Comparison of ENCODE assay signal across 21 cellular contexts in the genomic region with DNA sequence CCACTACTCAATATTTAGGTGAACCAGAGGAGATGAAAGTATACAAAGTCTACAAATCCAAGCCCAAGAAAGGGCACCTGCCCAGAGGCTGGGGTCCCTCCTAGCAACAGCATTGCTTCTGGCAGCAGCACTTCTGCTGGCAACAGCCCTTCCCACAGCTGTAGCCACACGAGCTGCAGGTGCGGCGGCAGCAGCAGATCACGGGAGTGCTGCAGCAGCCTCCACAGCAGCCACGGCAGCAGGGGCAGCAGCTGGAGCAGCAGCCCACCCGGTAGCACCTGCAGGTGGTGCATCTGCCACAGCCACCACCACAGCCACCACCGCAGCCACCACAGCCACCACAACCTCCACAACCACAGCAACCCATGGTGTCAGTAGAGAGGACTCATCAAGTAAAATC. TPM values are rescaled to one million over a fixed set of nuclear protein-coding genes. Genes with fewer than 3 reads are reported as not detected.
"Had no signal": no experiment of that assay in that cellular context is flagged by ENCODE, and none has a peak within 500 bp of the region (broad histone marks: within the 10 kb centered on the region; RNA-seq: fewer than 3 reads in every experiment).

A gene with protein sequence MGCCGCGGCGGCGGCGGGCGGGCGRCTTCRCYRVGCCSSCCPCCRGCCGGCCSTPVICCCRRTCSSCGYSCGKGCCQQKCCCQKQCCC (minus strand): TSS at position 367 of the 400 bp plus-strand sequence. CDS start 0 bp downstream, at position 367.

RNA-seq across cellular contexts. Expression of the gene that starts here (rescaled TPM):
- total RNA-seq: activated naive CD4-positive, alpha-beta T cell treated with anti-CD3 and anti-CD28 coated beads, Interleukin-2, amount 50 U/mL, for 72 hours; activated T-cell treated with anti-CD3 and anti-CD28 coated beads, Interleukin-2, amount 50 U/mL, for 72 hours; body of pancreas; cardiac muscle cell; colonic mucosa; esophagus mucosa; gastrocnemius medialis; left ventricle myocardium inferior; lung; mesothelial cell of epicardium; naive thymus-derived CD8-positive, alpha-beta T cell; neural crest cell; occipital lobe; pulmonary artery endothelial cell; right atrium auricular region; spleen; T-helper 1 cell treated with Interleukin-12 subunit alpha and Interleukin-12 subunit beta and Interleukin-4 antibody, amounts not matched to agents 30 ng/mL and 1 ng/mL, for 36 hours; testis; transverse colon; urinary bladder had no signal
- polyA plus RNA-seq: adipose tissue; cardiac muscle cell; lung; naive thymus-derived CD8-positive, alpha-beta T cell; spleen; urinary bladder had no signal
